ENCODE assay signal across 8 cellular contexts in genomic region chr11:85627998-85628770, GRCh38.
DNase-seq lines count a peak whose midpoint lies in the region; FAIRE-seq and TF ChIP-seq lines count a peak whose summit lies in the region.

TSS of gene TMEM126B (plus strand) at chr11:85628593. CDS start at chr11:85628608, 15 bp downstream.

- H2AFZ ChIP-seq in Loucy (ENCODE audit: low read length), result peak within 1 kb of the TSS; percentile 96

- FAIRE-seq in H54 (lab: Jason Lieb, UNC), result peak; percentile 99

- H3K4me1 Mint-ChIP-seq in nephron, result peaks cover 40% of the 10 kb centered on the region
- H3K4me1 Mint-ChIP-seq in stimulated activated naive CD8-positive, alpha-beta T cell treated with anti-CD3 and anti-CD28 coated beads, Interleukin-15, Interleukin-2, amounts not matched to agents 100 ng/mL and 50 ng/mL, for 24 hours (ENCODE audit: low read depth), result peaks cover 45% of the 10 kb centered on the region

- peak within 1 kb of the TSS; percentile 91 to 98 (median 94) for H3K27ac Mint-ChIP-seq in nephron
- peak within 1 kb of the TSS; percentile 92 for H3K27ac Mint-ChIP-seq in stimulated activated naive CD8-positive, alpha-beta T cell treated with anti-CD3 and anti-CD28 coated beads, Interleukin-15, Interleukin-2, amounts not matched to agents 100 ng/mL and 50 ng/mL, for 24 hours

- no peaks in the 10 kb centered on the region for H3K9me2 ChIP-seq in Loucy (replicated peaks; ENCODE audit: low read depth, low read length)

- H3F3A ChIP-seq in Loucy (ENCODE audit: low read depth), result no peaks in the 10 kb centered on the region

- H3K36me3 ChIP-seq in Loucy (ENCODE audit: insufficient read depth, low read length), result no peaks in the 10 kb centered on the region

- no peak for TF ChIP-seq CTCF in Loucy (conservative IDR thresholded peaks at IDR 0.05; ENCODE audit: low read length)
- TF ChIP-seq CTCF in nephron (IDR thresholded peaks at IDR 0.05; ENCODE audit: unreplicated experiment in 3 of 3), result no peak

- TF ChIP-seq POLR2A in H54 (IDR thresholded peaks at IDR 0.05; ENCODE audit: low read depth, low read length) (peak; percentile 85), Raji (IDR thresholded peaks at IDR 0.05; ENCODE audit: insufficient read depth, low read depth, low read length) (peak; percentile 93)

- H3K4me1 ChIP-seq in Loucy (ENCODE audit: insufficient read depth, low read length, poor library complexity, severe bottlenecking), result peaks cover 48% of the 10 kb centered on the region

- H3K36me3 Mint-ChIP-seq in nephron (ENCODE audit: low read depth), result peaks cover 12% of the 10 kb centered on the region
- peaks cover 15% of the 10 kb centered on the region for H3K36me3 Mint-ChIP-seq in stimulated activated naive CD8-positive, alpha-beta T cell treated with anti-CD3 and anti-CD28 coated beads, Interleukin-15, Interleukin-2, amounts not matched to agents 100 ng/mL and 50 ng/mL, for 24 hours (ENCODE audit: low read depth)

- H3K9ac ChIP-seq in Loucy (ENCODE audit: low read depth, low read length, poor library complexity, severe bottlenecking), result peak within 1 kb of the TSS; percentile 85

- DNase-seq in EL (peak; percentile 98), H54 (ENCODE audit: insufficient read length, low spot score) (peak; percentile 72), fibroblast of peridontal ligament (ENCODE audit: extremely low read depth) (peak; percentile 93)
- peak; percentile 96 for DNase-seq in activated T-helper 9 cell treated with anti-CD3 and anti-CD28 coated beads, Interleukin-2, amount 50 U/mL, for 16 hours (ENCODE audit: low read depth)

- H3K9me3 ChIP-seq in Loucy (ENCODE audit: insufficient read depth, low read depth, low read length), result no peaks in the 10 kb centered on the region

- H3K27me3 ChIP-seq in Loucy (ENCODE audit: insufficient read depth, low read length, poor library complexity, severe bottlenecking), result no peaks in the 10 kb centered on the region

- H3K4me2 ChIP-seq in Loucy (ENCODE audit: low read depth, low read length, poor library complexity, severe bottlenecking), result peak within 1 kb of the TSS; percentile 89

- H3K79me2 ChIP-seq in Loucy (ENCODE audit: insufficient read depth, low read length), result peaks cover 26% of the 10 kb centered on the region

- H3K9me3 Mint-ChIP-seq in nephron, result no peaks in the 10 kb centered on the region
- no peaks in the 10 kb centered on the region for H3K9me3 Mint-ChIP-seq in stimulated activated naive CD8-positive, alpha-beta T cell treated with anti-CD3 and anti-CD28 coated beads, Interleukin-15, Interleukin-2, amounts not matched to agents 100 ng/mL and 50 ng/mL, for 24 hours

- H3K27me3 Mint-ChIP-seq in nephron (ENCODE audit: low read depth), result no peaks in the 10 kb centered on the region
- no peaks in the 10 kb centered on the region for H3K27me3 Mint-ChIP-seq in stimulated activated naive CD8-positive, alpha-beta T cell treated with anti-CD3 and anti-CD28 coated beads, Interleukin-15, Interleukin-2, amounts not matched to agents 100 ng/mL and 50 ng/mL, for 24 hours

- peak within 1 kb of the TSS; percentile 94 to 99 (median 96) for H3K4me3 Mint-ChIP-seq in nephron
- H3K4me3 Mint-ChIP-seq in stimulated activated naive CD8-positive, alpha-beta T cell treated with anti-CD3 and anti-CD28 coated beads, Interleukin-15, Interleukin-2, amounts not matched to agents 100 ng/mL and 50 ng/mL, for 24 hours, result peak within 1 kb of the TSS; percentile 93

- H3K4me3 ChIP-seq in Loucy (ENCODE audit: low read length, poor library complexity, severe bottlenecking), result peak within 1 kb of the TSS; percentile 97

- H4K20me1 ChIP-seq in Loucy (ENCODE audit: insufficient read depth, low read length, poor library complexity, severe bottlenecking), result peaks cover 3% of the 10 kb centered on the region

Comparison
In these comparisons a context has a peak if more than half of its experiments do, and no peak if none do; other contexts are left out.
1. Peak in every context shown above with its lines: DNase-seq and H3K4me3 ChIP-seq.